Comparison of ENCODE assay signal across 23 cellular contexts in the genomic region with DNA sequence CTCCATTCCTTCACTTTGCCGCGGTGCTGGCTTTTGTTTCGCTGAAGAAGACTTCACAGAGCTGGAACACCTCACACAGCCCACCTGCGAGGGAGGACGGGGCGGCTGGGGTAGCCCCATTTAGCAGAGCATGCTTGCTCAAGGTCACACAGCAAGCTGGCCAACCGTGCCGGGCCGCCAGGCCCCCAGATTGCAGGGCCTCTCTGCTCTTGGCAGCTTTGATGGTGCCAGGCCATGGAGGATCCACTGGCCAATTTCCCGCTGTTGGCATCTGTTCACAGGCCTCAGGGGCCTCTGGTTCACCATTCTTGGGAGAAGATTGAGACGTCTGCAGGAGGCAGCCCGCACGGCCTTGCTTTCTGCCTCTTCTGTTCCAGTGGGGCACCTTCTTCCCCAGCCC.
"Had no signal": no experiment of that assay in that cellular context is flagged by ENCODE, and none has a peak within 500 bp of the region (broad histone marks: within the 10 kb centered on the region; RNA-seq: fewer than 3 reads in every experiment).

No MANE protein-coding gene starts in this region.

- H3K9me3 Mint-ChIP-seq: activated naive CD4-positive, alpha-beta T cell treated with anti-CD3 and anti-CD28 coated beads, Interleukin-2, amount 50 U/mL, for 24 hours; activated T-cell treated with anti-CD3 and anti-CD28 coated beads, Interleukin-2, amount 50 U/mL, for 24 hours; activated T-helper 1 cell treated with anti-CD3 and anti-CD28 coated beads, Interleukin-12 subunit alpha, Interleukin-12 subunit beta, Interleukin-2, Interleukin-4 antibody, amounts not matched to agents 30 ng/mL and 10 ng/mL and 1 ng/mL, durations not matched to agents 14 hours and 24 hours and 36 hours; WTC11 had no signal

- H3K4me1 Mint-ChIP-seq: activated CD8-positive, alpha-beta memory T cell treated with anti-CD3 and anti-CD28 coated beads, Interleukin-2, amount 10 ng/mL, durations not matched to agents 7 days and 5 days; activated naive CD4-positive, alpha-beta T cell treated with anti-CD3 and anti-CD28 coated beads, Interleukin-2, amount 50 U/mL, for 24 hours had no signal

- H3K36me3 Mint-ChIP-seq: activated CD8-positive, alpha-beta memory T cell treated with anti-CD3 and anti-CD28 coated beads, Interleukin-2, amount 10 ng/mL, durations not matched to agents 7 days and 5 days; activated naive CD4-positive, alpha-beta T cell treated with anti-CD3 and anti-CD28 coated beads, Interleukin-2, amount 50 U/mL, for 24 hours; WTC11 had no signal

- ATAC-seq: activated CD8-positive, alpha-beta memory T cell treated with anti-CD3 and anti-CD28 coated beads, Interleukin-2, amount 10 ng/mL, durations not matched to agents 7 days and 5 days; PC-3; T-helper 17 cell; WTC11 had no signal

- H3K27ac Mint-ChIP-seq: activated CD8-positive, alpha-beta memory T cell treated with anti-CD3 and anti-CD28 coated beads, Interleukin-2, amount 10 ng/mL, durations not matched to agents 7 days and 5 days; activated naive CD4-positive, alpha-beta T cell treated with anti-CD3 and anti-CD28 coated beads, Interleukin-2, amount 50 U/mL, for 24 hours; activated T-cell treated with anti-CD3 and anti-CD28 coated beads, Interleukin-2, amount 50 U/mL, for 24 hours; activated T-helper 1 cell treated with anti-CD3 and anti-CD28 coated beads, Interleukin-12 subunit alpha, Interleukin-12 subunit beta, Interleukin-2, Interleukin-4 antibody, amounts not matched to agents 30 ng/mL and 10 ng/mL and 1 ng/mL, durations not matched to agents 14 hours and 24 hours and 36 hours; T-helper 17 cell had no signal

- H3K4me3 Mint-ChIP-seq: activated CD8-positive, alpha-beta memory T cell treated with anti-CD3 and anti-CD28 coated beads, Interleukin-2, amount 10 ng/mL, durations not matched to agents 7 days and 5 days; activated naive CD4-positive, alpha-beta T cell treated with anti-CD3 and anti-CD28 coated beads, Interleukin-2, amount 50 U/mL, for 24 hours; activated T-cell treated with anti-CD3 and anti-CD28 coated beads, Interleukin-2, amount 50 U/mL, for 24 hours; activated T-helper 1 cell treated with anti-CD3 and anti-CD28 coated beads, Interleukin-12 subunit alpha, Interleukin-12 subunit beta, Interleukin-2, Interleukin-4 antibody, amounts not matched to agents 30 ng/mL and 10 ng/mL and 1 ng/mL, durations not matched to agents 14 hours and 24 hours and 36 hours; T-helper 17 cell; WTC11 had no signal

- DNase-seq: activated CD4-positive, alpha-beta T cell treated with anti-CD3 and anti-CD28 coated beads for 48 hours; activated CD4-positive, alpha-beta T cell treated with anti-CD3 and anti-CD28 coated beads, Interleukin-2, amount 50 U/mL, for 48 hours; activated CD4-positive, CD25-positive, alpha-beta regulatory T cell treated with anti-CD3 and anti-CD28 coated beads, Interleukin-2, amount 50 U/mL, for 72 hours; activated CD8-positive, alpha-beta memory T cell treated with anti-CD3 and anti-CD28 coated beads, Interleukin-2, amount 10 ng/mL, durations not matched to agents 7 days and 5 days; activated effector memory CD4-positive, alpha-beta T cell treated with Interleukin-2 at 50 U/mL for 16 hours; activated naive CD4-positive, alpha-beta T cell; activated T-cell treated with anti-CD3 and anti-CD28 coated beads, Interleukin-2, amount 50 U/mL, for 24 hours; aorta; KBM-7; NCI-H1048; NCI-H1930; NCI-H2171; NCI-H2227 treated with DMSO at 0.1 percent for 48 hours; NCI-H510A; NCI-H526 treated with DMSO at 0.1 percent for 48 hours; NCI-H82; PC-3; SIG-M5; T-helper 17 cell; T-helper 9 cell had no signal
